Comparison of ENCODE assay signal across 8 cellular contexts in genomic region chr4:52657317-52657629, GRCh38. TPM values are rescaled to one million over a fixed set of nuclear protein-coding genes. Genes with fewer than 3 reads are reported as not detected.
DNase-seq lines count a peak whose midpoint lies in the region; ATAC-seq, FAIRE-seq and TF ChIP-seq lines count a peak whose summit lies in the region.

No MANE protein-coding gene starts in this region.

- TF ChIP-seq POLR2A in breast epithelium (IDR thresholded peaks at IDR 0.05) = no peak
- TF ChIP-seq POLR2A in vagina (IDR thresholded peaks at IDR 0.05) = no peak
- no peak for TF ChIP-seq POLR2A in GM12891 (IDR thresholded peaks at IDR 0.05; ENCODE audit: low read depth, low read length)

- no peak overlapping the region for H3K4ac ChIP-seq in mesenchymal stem cell (ENCODE audit: low read depth in 1 of 2, low read length in 2 of 2)

- H3K36me3 ChIP-seq in left ventricle myocardium inferior (peaks cover 8% of the 10 kb centered on the region), breast epithelium (no peaks in the 10 kb centered on the region), mesenchymal stem cell (ENCODE audit: control insufficient read depth in 1 of 2, insufficient read depth in 2 of 2, low read depth in 1 of 2, low read length in 2 of 2) (peaks cover 0 to 14% of the 10 kb centered on the region in 2 experiments), vagina (no peaks in the 10 kb centered on the region)

- no peak overlapping the region for H3K9ac ChIP-seq in mesenchymal stem cell (ENCODE audit: low read length)

- no peak for DNase-seq in left ventricle myocardium inferior
- DNase-seq in Right ventricle myocardium inferior (ENCODE audit: missing footprints) = no peak
- DNase-seq in breast epithelium (ENCODE audit: low spot score in 2 of 2) = no peak
- no peak for DNase-seq in mesenchymal stem cell
- peak in 1 of 2 donors; percentile 70 for DNase-seq in vagina (ENCODE audit: extremely low spot score in 2 of 2)
- DNase-seq in GM20000 (ENCODE audit: low spot score) = no peak
- no peak for DNase-seq in GM12891 (ENCODE audit: insufficient read length, low spot score)

- H3K4me3 ChIP-seq in left ventricle myocardium inferior (peak overlapping the region; percentile 90), breast epithelium (peak overlapping the region in 2 of 3 donors; percentile 86 to 92), mesenchymal stem cell (ENCODE audit: insufficient read depth in 1 of 2, low read depth in 1 of 2, low read length in 2 of 2) (peak overlapping the region in 1 of 2 experiments; percentile 78), vagina (peak overlapping the region in 1 of 2 donors; percentile 81)

- H2BK5ac ChIP-seq in mesenchymal stem cell (ENCODE audit: low read depth, low read length, poor library complexity, severe bottlenecking) = no peak overlapping the region

- H3K9me3 ChIP-seq in left ventricle myocardium inferior (replicated peaks) (no peaks in the 10 kb centered on the region), breast epithelium (no peaks in the 10 kb centered on the region), mesenchymal stem cell (ENCODE audit: control insufficient read depth, low read length) (no peaks in the 10 kb centered on the region), vagina (no peaks in the 10 kb centered on the region)

- H2AK5ac ChIP-seq in mesenchymal stem cell (ENCODE audit: low read length, severe bottlenecking) = no peak overlapping the region

- H3K4me1 ChIP-seq in left ventricle myocardium inferior (peaks cover 69% of the 10 kb centered on the region), breast epithelium (peaks cover 0 to 3% of the 10 kb centered on the region in 2 donors), mesenchymal stem cell (ENCODE audit: control insufficient read depth, insufficient read depth, low read depth, low read length) (peaks cover 8% of the 10 kb centered on the region), vagina (peaks cover 45% of the 10 kb centered on the region)

- H3K18ac ChIP-seq in mesenchymal stem cell (ENCODE audit: low read depth in 1 of 2, low read length in 2 of 2) = peak overlapping the region in 1 of 2 experiments; percentile 28

- H4K8ac ChIP-seq in mesenchymal stem cell (ENCODE audit: low read length) = no peak overlapping the region

- peaks cover 9% of the 10 kb centered on the region for H3K79me1 ChIP-seq in mesenchymal stem cell (replicated peaks; ENCODE audit: low read length, poor library complexity, severe bottlenecking)

- peak overlapping the region; percentile 18 for H4K91ac ChIP-seq in mesenchymal stem cell (ENCODE audit: low read length)

- TF ChIP-seq CTCF in left ventricle myocardium inferior (IDR thresholded peaks at IDR 0.05; ENCODE audit: borderline replicate concordance) (no peak), breast epithelium (IDR thresholded peaks at IDR 0.05) (no peak), vagina (IDR thresholded peaks at IDR 0.05) (no peak), GM20000 (IDR thresholded peaks at IDR 0.05; ENCODE audit: extremely low read depth, missing control alignments) (no peak)

- no peak overlapping the region for H2BK15ac ChIP-seq in mesenchymal stem cell (ENCODE audit: low read depth, poor library complexity, severe bottlenecking)

- H3K27ac ChIP-seq in left ventricle myocardium inferior (replicated peaks) (peak overlapping the region; percentile 100), breast epithelium (peak overlapping the region; percentile 19 to 96), mesenchymal stem cell (ENCODE audit: low read length, poor library complexity, severe bottlenecking) (no peak overlapping the region), vagina (peak overlapping the region; percentile 94)

- ATAC-seq in Right ventricle myocardium inferior = no peak
- ATAC-seq in GM18519 (IDR thresholded peaks at IDR 0.05; ENCODE audit: low FRiP score, unreplicated experiment) = no peak

- no peak overlapping the region for H3K14ac ChIP-seq in mesenchymal stem cell (ENCODE audit: low read length in 2 of 2)

- no peak overlapping the region for H3K23ac ChIP-seq in mesenchymal stem cell (ENCODE audit: low read length in 2 of 2)

- no peak overlapping the region for H2BK12ac ChIP-seq in mesenchymal stem cell (ENCODE audit: low read length in 2 of 2)

- intact Hi-C loops in left ventricle myocardium inferior (cut with micrococcal nuclease) = no loop called here
- intact Hi-C loops in Right ventricle myocardium inferior (cut with DNase I) = loop anchor here (5.0 kb wide), 3 partner anchors 55 to 205 kb away; partner anchors contain the start of gene RASL11B
- intact Hi-C loops in breast epithelium (cut with DNase I; ENCODE audit: low total_unique reads) = no loop called here
- intact Hi-C loops in vagina (cut with DNase I) = loop anchor here (5.0 kb wide), 2 partner anchors 55 to 210 kb away; no protein-coding TSS in a partner anchor

- no peak for FAIRE-seq in GM12891 (lab: Jason Lieb, UNC)

- 72% methylated on average over 7 of the region's 7 CpGs for WGBS in mesenchymal stem cell

- H2AFZ ChIP-seq in mesenchymal stem cell (ENCODE audit: low read depth, low read length) = no peak overlapping the region

- H3K27me3 ChIP-seq in left ventricle myocardium inferior (ENCODE audit: low read depth) = no peaks in the 10 kb centered on the region
- H3K27me3 ChIP-seq in breast epithelium = no peaks in the 10 kb centered on the region
- H3K27me3 ChIP-seq in mesenchymal stem cell (ENCODE audit: control insufficient read depth in 1 of 2, insufficient read depth in 1 of 2, low read length in 2 of 2) = no peaks in the 10 kb centered on the region
- no peaks in the 10 kb centered on the region for H3K27me3 ChIP-seq in vagina

- no peak overlapping the region for H2BK120ac ChIP-seq in mesenchymal stem cell (ENCODE audit: low read depth, low read length)

- peak overlapping the region; percentile 67 for H3K4me2 ChIP-seq in mesenchymal stem cell (ENCODE audit: low read length, poor library complexity, severe bottlenecking)

TF ChIP-seq in GM12891, 5 proteins besides CTCF, POLR2A, EP300 and RAD21:
- TF ChIP-seq PAX5 (IDR thresholded peaks at IDR 0.05; ENCODE audit: insufficient read depth, low read length, severe bottlenecking) = no peak
- TF ChIP-seq POU2F2 (IDR thresholded peaks at IDR 0.05; ENCODE audit: low read depth, low read length) = no peak
- no peak for TF ChIP-seq POLR2AphosphoS5 (IDR thresholded peaks at IDR 0.05; ENCODE audit: low read depth, low read length)
- TF ChIP-seq TAF1 (IDR thresholded peaks at IDR 0.05; ENCODE audit: low read depth, low read length) = no peak
- no peak for TF ChIP-seq SPI1 (IDR thresholded peaks at IDR 0.05; ENCODE audit: low read depth, low read length)

RNA-seq across cellular contexts. Expression of gene USP46, which starts 1.8 kb away (rescaled TPM):
- 76.4 TPM for total RNA-seq in left ventricle myocardium inferior
- total RNA-seq in Right ventricle myocardium inferior = 65.1 TPM
- 10 to 100 TPM in 2 of 3 donors, 1 to 10 TPM in 1; 8.0 to 16.8 (median 14.1) TPM for total RNA-seq in breast epithelium
- polyA plus RNA-seq in mesenchymal stem cell (2013, experiment 1 of 2) = 48.6 TPM
- polyA plus RNA-seq in mesenchymal stem cell (2013, experiment 2 of 2) = 51.3 TPM
- total RNA-seq in vagina = 10.6 TPM
- 5.3 TPM for polyA plus RNA-seq in GM12891 (2012; ENCODE audit: low read depth, missing spikeins)

Comparison
In these comparisons a context has a peak if more than half of its experiments do, and no peak if none do; other contexts are left out.
1. intact Hi-C loops: an anchor here in Right ventricle myocardium inferior (5.0 kb wide) and vagina (5.0 kb wide); none called in left ventricle myocardium inferior and breast epithelium.